In the genomic region with DNA sequence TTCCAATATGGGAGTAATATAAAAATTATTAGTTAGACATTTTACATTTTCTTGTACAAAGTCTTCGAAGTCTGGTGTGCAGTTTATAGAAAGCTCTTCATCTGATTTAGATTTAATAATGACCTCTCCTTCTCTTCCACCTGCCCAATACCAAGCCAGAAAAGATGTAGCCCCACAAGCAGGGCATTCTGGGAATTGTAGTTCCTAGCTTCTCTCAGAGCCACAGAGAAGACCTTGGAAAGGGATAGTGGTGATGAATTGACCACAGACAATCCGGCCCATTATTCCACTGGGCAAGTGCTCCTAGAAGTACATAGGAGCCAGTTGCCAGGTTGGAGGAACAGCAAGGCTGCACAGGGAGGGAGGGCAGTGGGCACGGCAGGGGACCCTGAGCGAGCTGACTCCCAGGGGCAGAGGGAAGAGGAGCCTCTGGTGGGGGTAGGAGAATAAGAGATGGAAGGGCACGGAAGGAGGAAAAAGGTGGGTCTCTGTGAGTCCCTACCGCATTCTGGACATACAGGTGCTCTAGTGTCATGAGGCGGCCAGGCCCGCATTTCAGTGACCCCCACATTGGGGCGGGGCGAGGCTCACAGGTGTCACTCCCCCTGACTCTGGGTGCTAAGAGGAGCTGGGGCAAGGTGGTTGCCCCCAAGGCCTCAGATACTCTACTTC, we compare ENCODE assay signal across 12 cellular contexts.
A peak's percentile ranks its signal among the peaks of the same experiment; 100 is the strongest.
DNase-seq lines count a peak whose midpoint lies in the region; ATAC-seq and TF ChIP-seq lines count a peak whose summit lies in the region.
"Had no signal": no experiment of that assay in that cellular context is flagged by ENCODE, and none has a peak within 500 bp of the region (broad histone marks: within the 10 kb centered on the region; RNA-seq: fewer than 3 reads in every experiment).

No MANE protein-coding gene starts in this region.

- DNase-seq in DMS 273 (lab: John Stamatoyannopoulos, UW; ENCODE audit: unreplicated experiment) (peak; percentile 57), DMS 273 treated with DMSO at 0.1 percent for 48 hours (lab: John Stamatoyannopoulos, UW) (no peak), HCEC 1CT (peak; percentile 54), SK-MEL-5 (ENCODE audit: low read depth, low spot score) (peak; percentile 88), hepatic stellate cell (ENCODE audit: low spot score) (peak; percentile 64), cerebellar nuclear complex (lab: John Stamatoyannopoulos, UW) (no peak)
- DNase-seq: activated naive CD4-positive, alpha-beta T cell treated with anti-CD3 and anti-CD28 coated beads, Interleukin-2, amount 50 U/mL, for 16 hours; Calu3; NCI-H1092 treated with DMSO at 0.1 percent for 48 hours; upper lobe of right lung had no signal

- ATAC-seq in GM18505 (IDR thresholded peaks at IDR 0.05; ENCODE audit: unreplicated experiment) = no peak
- ATAC-seq in HG02885 (IDR thresholded peaks at IDR 0.05; ENCODE audit: poor library complexity, unreplicated experiment) = no peak
- ATAC-seq: upper lobe of right lung had no signal

- TF ChIP-seq POLR2A in GM18505 (IDR thresholded peaks at IDR 0.05; ENCODE audit: borderline replicate concordance, extremely low read depth, insufficient read depth, insufficient read length) = no peak

- in situ Hi-C loops in SK-MEL-5 (cut with HindIII; ENCODE audit: low pct_unique_long_range_greater_than_20kb, low sequenced_read_pairs) = no loop called here

Comparison
In these comparisons a context has a peak if more than half of its experiments do, and no peak if none do; other contexts are left out.
1. DNase-seq: peak in DMS 273 (single experiment), HCEC 1CT (single experiment), SK-MEL-5 (single experiment) and hepatic stellate cell (single experiment); none in DMS 273 treated with DMSO at 0.1 percent for 48 hours (single experiment) and cerebellar nuclear complex (0 of 2).